In genomic region chr9:119959846-119960545, GRCh38 we compare ENCODE assay signal across 12 cellular contexts.
"Had no signal": no experiment of that assay in that cellular context is flagged by ENCODE, and none has a peak within 500 bp of the region (broad histone marks: within the 10 kb centered on the region; RNA-seq: fewer than 3 reads in every experiment).

No MANE protein-coding gene starts in this region.

- H3K36me3 Mint-ChIP-seq: activated naive CD4-positive, alpha-beta T cell treated with anti-CD3 and anti-CD28 coated beads, Interleukin-2, amount 10 ng/mL, durations not matched to agents 7 days and 5 days had no signal

- H3K27ac ChIP-seq: adrenal gland, gastroesophageal sphincter, ovary, tibial nerve had no signal

- DNase-seq: activated CD4-positive, alpha-beta T cell treated with anti-CD3 and anti-CD28 coated beads, Interleukin-2, amount 10 ng/mL, durations not matched to agents 24 days and 14 days; activated CD8-positive, alpha-beta memory T cell treated with anti-CD3 and anti-CD28 coated beads for 24 hours; activated naive CD4-positive, alpha-beta T cell treated with anti-CD3 and anti-CD28 coated beads, Interleukin-2, amount 10 ng/mL, durations not matched to agents 7 days and 5 days; adrenal gland; kidney; ovary had no signal

- ATAC-seq: activated T-helper 17 cell treated with anti-CD3 and anti-CD28 coated beads, Interleukin-2, amount 50 U/mL, for 72 hours; gastroesophageal sphincter had no signal

- H3K9me3 ChIP-seq: adrenal gland, breast epithelium, gastroesophageal sphincter, ovary, tibial nerve had no signal

- H3K4me1 Mint-ChIP-seq: activated CD4-positive, alpha-beta T cell treated with anti-CD3 and anti-CD28 coated beads, Interleukin-2, amount 10 ng/mL, durations not matched to agents 24 days and 14 days; activated naive CD4-positive, alpha-beta T cell treated with anti-CD3 and anti-CD28 coated beads, Interleukin-2, amount 10 ng/mL, durations not matched to agents 7 days and 5 days; activated T-helper 17 cell treated with anti-CD3 and anti-CD28 coated beads, Interleukin-2, amount 50 U/mL, for 72 hours; neural crest cell had no signal

- H3K36me3 ChIP-seq: adrenal gland, breast epithelium, gastroesophageal sphincter, ovary, tibial nerve had no signal

- H3K27me3 Mint-ChIP-seq: activated naive CD4-positive, alpha-beta T cell treated with anti-CD3 and anti-CD28 coated beads, Interleukin-2, amount 10 ng/mL, durations not matched to agents 7 days and 5 days had no signal

- H3K9me3 Mint-ChIP-seq: activated CD4-positive, alpha-beta T cell treated with anti-CD3 and anti-CD28 coated beads, Interleukin-2, amount 10 ng/mL, durations not matched to agents 24 days and 14 days; activated naive CD4-positive, alpha-beta T cell treated with anti-CD3 and anti-CD28 coated beads, Interleukin-2, amount 10 ng/mL, durations not matched to agents 7 days and 5 days; activated T-helper 17 cell treated with anti-CD3 and anti-CD28 coated beads, Interleukin-2, amount 50 U/mL, for 72 hours; neural crest cell had no signal

- H3K27ac Mint-ChIP-seq: activated CD4-positive, alpha-beta T cell treated with anti-CD3 and anti-CD28 coated beads, Interleukin-2, amount 10 ng/mL, durations not matched to agents 24 days and 14 days; activated naive CD4-positive, alpha-beta T cell treated with anti-CD3 and anti-CD28 coated beads, Interleukin-2, amount 10 ng/mL, durations not matched to agents 7 days and 5 days; activated T-helper 17 cell treated with anti-CD3 and anti-CD28 coated beads, Interleukin-2, amount 50 U/mL, for 72 hours had no signal

- H3K4me3 ChIP-seq: adrenal gland, breast epithelium, gastroesophageal sphincter, ovary, skin epidermis, tibial nerve had no signal

- H3K27me3 ChIP-seq: adrenal gland, breast epithelium, gastroesophageal sphincter, ovary, tibial nerve had no signal

- H3K4me1 ChIP-seq: adrenal gland had no signal

- H3K4me3 Mint-ChIP-seq: activated CD4-positive, alpha-beta T cell treated with anti-CD3 and anti-CD28 coated beads, Interleukin-2, amount 10 ng/mL, durations not matched to agents 24 days and 14 days; activated naive CD4-positive, alpha-beta T cell treated with anti-CD3 and anti-CD28 coated beads, Interleukin-2, amount 10 ng/mL, durations not matched to agents 7 days and 5 days; activated T-helper 17 cell treated with anti-CD3 and anti-CD28 coated beads, Interleukin-2, amount 50 U/mL, for 72 hours; neural crest cell had no signal
